8 cellular contexts compared by ENCODE assay signal in the genomic region with DNA sequence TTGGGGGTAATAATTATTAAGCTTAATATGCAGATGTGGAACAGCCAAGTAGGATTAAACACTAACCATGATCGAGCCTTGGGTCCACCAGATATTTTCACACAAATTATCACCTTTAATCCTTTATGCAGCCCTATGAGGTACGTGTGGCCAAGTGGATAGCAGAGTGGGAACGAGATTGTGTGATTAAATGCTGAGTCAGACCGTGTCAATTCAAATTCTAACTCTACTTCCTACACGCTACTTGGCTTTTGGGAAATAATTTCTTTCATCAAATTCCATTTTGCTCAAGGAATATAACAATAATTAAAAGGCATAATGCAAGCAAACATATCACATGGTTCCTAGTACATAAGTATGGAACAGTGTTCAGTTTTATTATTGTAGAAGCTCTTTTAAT.
"Had no signal": no experiment of that assay in that cellular context is flagged by ENCODE, and none has a peak within 500 bp of the region (broad histone marks: within the 10 kb centered on the region; RNA-seq: fewer than 3 reads in every experiment).

No MANE protein-coding gene starts in this region.

- H2AFZ ChIP-seq: GM23248 had no signal

- DNase-seq: GM23248, GOT3, H9, HCEC 1CT, KG1 had no signal

- H3K27ac ChIP-seq: GM23248, HL-60 had no signal

- H3K9ac ChIP-seq: GM23248 had no signal

- H3K4me3 ChIP-seq: GM23248, K562 had no signal

- ATAC-seq: K562 had no signal

- FAIRE-seq: H54, K562 had no signal
